In genomic region chr20:9458075-9458818, GRCh38 we compare ENCODE assay signal across 11 cellular contexts. TPM values are rescaled to one million over a fixed set of nuclear protein-coding genes. Genes with fewer than 3 reads are reported as not detected.
DNase-seq lines count a peak whose midpoint lies in the region; ATAC-seq, FAIRE-seq and TF ChIP-seq lines count a peak whose summit lies in the region.
"Had no signal": no experiment of that assay in that cellular context is flagged by ENCODE, and none has a peak within 500 bp of the region (broad histone marks: within the 10 kb centered on the region; RNA-seq: fewer than 3 reads in every experiment).

No MANE protein-coding gene starts in this region.

- intact Hi-C loops in endothelial cell of umbilical vein (cut with micrococcal nuclease) = loop anchor here (1.0 kb wide), 2 partner anchors 50 to 152 kb away; no protein-coding TSS in a partner anchor

- H3K36me3 ChIP-seq in ACC112 (ENCODE audit: insufficient read depth, low read length) (no peaks in the 10 kb centered on the region), endothelial cell of umbilical vein (ENCODE audit: control insufficient read depth in 2 of 2, extremely low read depth in 1 of 2, insufficient read depth in 2 of 2, low read length in 2 of 2) (no peaks in the 10 kb centered on the region)
- H3K36me3 ChIP-seq: pancreas had no signal

- peaks cover 43% of the 10 kb centered on the region for H3K4me1 ChIP-seq in ACC112 (ENCODE audit: control insufficient read depth, insufficient read depth, low read length, unreplicated experiment)
- peaks cover 13% of the 10 kb centered on the region for H3K4me1 ChIP-seq in endothelial cell of umbilical vein (ENCODE audit: control insufficient read depth, extremely low read depth, insufficient read depth, low read length)
- H3K4me1 ChIP-seq: pancreas had no signal

- peak; percentile 22 to 36 for TF ChIP-seq CTCF in endothelial cell of umbilical vein (IDR thresholded peaks at IDR 0.05; ENCODE audit: extremely low read depth in 1 of 2, insufficient read depth in 1 of 2, low read depth in 1 of 2, low read length in 2 of 2)

- no peaks in the 10 kb centered on the region for H3K9me1 ChIP-seq in endothelial cell of umbilical vein (replicated peaks; ENCODE audit: control insufficient read depth, extremely low read depth, insufficient read depth, low read length)

- no peak overlapping the region for H3K4me2 ChIP-seq in endothelial cell of umbilical vein (ENCODE audit: insufficient read depth, low read length)

- no peak overlapping the region for H3K9ac ChIP-seq in endothelial cell of umbilical vein (replicated peaks; ENCODE audit: extremely low read depth, insufficient read depth, low read length)

- FAIRE-seq in endothelial cell of umbilical vein (lab: Jason Lieb, UNC) = no peak
- FAIRE-seq: pancreas had no signal

- ATAC-seq in GM19468 (IDR thresholded peaks at IDR 0.05; ENCODE audit: extremely low read depth, unreplicated experiment) (peak; percentile 71), GM19351 (IDR thresholded peaks at IDR 0.05; ENCODE audit: unreplicated experiment) (no peak), HG03095 (IDR thresholded peaks at IDR 0.05; ENCODE audit: unreplicated experiment) (no peak)

- dilution Hi-C loops in endothelial cell of umbilical vein (cut with MboI; ENCODE audit: extremely low pct_ligation_motif_present, low sequenced_read_pairs) = no loop called here

- BruUV-seq in endothelial cell of umbilical vein (replicated peaks; lab: Mats Ljungman, UMichigan) = no TSS peak

- no peaks in the 10 kb centered on the region for H3K27me3 ChIP-seq in ACC112 (ENCODE audit: insufficient read depth, low read length)
- no peaks in the 10 kb centered on the region for H3K27me3 ChIP-seq in endothelial cell of umbilical vein (ENCODE audit: control insufficient read depth in 2 of 2, insufficient read depth in 2 of 2, low read length in 2 of 2)
- H3K27me3 ChIP-seq: pancreas had no signal

- CTCF ChIA-PET in endothelial cell of umbilical vein (lab: Charles Lee) = interaction anchor here (0.6 to 5.4 kb wide), 9 partner anchors 9 to 159 kb away, joined by 3 to 64 read pairs (median 6); no protein-coding TSS in a partner anchor

- no peaks in the 10 kb centered on the region for H4K20me1 ChIP-seq in endothelial cell of umbilical vein (replicated peaks; ENCODE audit: control insufficient read depth, extremely low read depth, insufficient read depth, low read length)

- no peaks in the 10 kb centered on the region for H3K9me3 ChIP-seq in endothelial cell of umbilical vein (replicated peaks; ENCODE audit: control insufficient read depth, insufficient read depth, low read length)
- H3K9me3 ChIP-seq: pancreas had no signal

- H2AFZ ChIP-seq in ACC112 (ENCODE audit: low read length, unreplicated experiment) (no peak overlapping the region), endothelial cell of umbilical vein (ENCODE audit: low read depth, low read length) (no peak overlapping the region)

- no peak for TF ChIP-seq POLR2A in endothelial cell of umbilical vein (IDR thresholded peaks at IDR 0.05; ENCODE audit: low read depth, low read length)

- H3K4me3 ChIP-seq in ACC112 (ENCODE audit: low read depth, low read length) (no peak overlapping the region), endothelial cell of umbilical vein (replicated peaks in 1 of 3; ENCODE audit: insufficient read depth in 1 of 3, low read depth in 1 of 3, low read length in 3 of 3) (no peak overlapping the region)
- H3K4me3 ChIP-seq: pancreas had no signal

- DNase-seq in MV-4-11 (lab: John Stamatoyannopoulos, UW) (peak; percentile 95), endothelial cell of umbilical vein (ENCODE audit: low read depth, low spot score) (no peak), glomerular visceral epithelial cell (ENCODE audit: extremely low spot score) (no peak), hypothalamus (lab: John Stamatoyannopoulos, UW) (no peak)
- DNase-seq: activated naive CD8-positive, alpha-beta T cell treated with anti-CD3 and anti-CD28 coated beads, Interleukin-2, amount 10 ng/mL, durations not matched to agents 7 days and 5 days; NCI-H774 had no signal

- POLR2A ChIA-PET in endothelial cell of umbilical vein (lab: Charles Lee) = no interaction called here

- H3K79me2 ChIP-seq in ACC112 (ENCODE audit: control insufficient read depth, insufficient read depth, low read length, unreplicated experiment) = no peaks in the 10 kb centered on the region
- no peaks in the 10 kb centered on the region for H3K79me2 ChIP-seq in endothelial cell of umbilical vein (ENCODE audit: control insufficient read depth, insufficient read depth, low read length)

- peak overlapping the region; percentile 8; the same call in 1 of the 2 replicates for H3K27ac ChIP-seq in ACC112 (ENCODE audit: low read depth, low read length)
- H3K27ac ChIP-seq in endothelial cell of umbilical vein (ENCODE audit: insufficient read depth, low read depth, low read length) = no peak overlapping the region
- H3K27ac ChIP-seq: pancreas had no signal

TF ChIP-seq in endothelial cell of umbilical vein, 7 proteins besides CTCF, POLR2A, EP300 and RAD21:
- TF ChIP-seq MAX (IDR thresholded peaks at IDR 0.05; ENCODE audit: insufficient read depth, insufficient read length) = no peak
- TF ChIP-seq GATA2 (IDR thresholded peaks at IDR 0.05; ENCODE audit: insufficient read depth, insufficient read length, low read depth, low read length) = no peak
- TF ChIP-seq FOS (IDR thresholded peaks at IDR 0.05; ENCODE audit: borderline replicate concordance, insufficient read depth, low read length) = no peak
- no peak for TF ChIP-seq JUN (IDR thresholded peaks at IDR 0.05; ENCODE audit: borderline replicate concordance, insufficient read depth, insufficient read length, low read depth)
- no peak for TF ChIP-seq EZH2 (IDR thresholded peaks at IDR 0.05; ENCODE audit: borderline replicate concordance, low read depth, low read length, severe bottlenecking)
- no peak for TF ChIP-seq MYC (IDR thresholded peaks at IDR 0.05; ENCODE audit: low read depth, low read length)
- TF ChIP-seq POLR2AphosphoS5 (IDR thresholded peaks at IDR 0.05; ENCODE audit: insufficient read depth, low read depth, low read length) = no peak

RNA-seq across cellular contexts. Expression of gene LAMP5, which starts 56.1 kb away (rescaled TPM):
- total RNA-seq in endothelial cell of umbilical vein = not detected in 2 replicates
- 0.10 TPM in 1 of 2 replicates, not detected in the other for polyA plus RNA-seq in endothelial cell of umbilical vein
- 0.09 and 0.10 TPM in 2 replicates for polyA plus RNA-seq in endothelial cell of umbilical vein (2011; cell fraction: cytosol; rRNA removed)
- not detected in 2 replicates for polyA plus RNA-seq in endothelial cell of umbilical vein (2011; cell fraction: nucleus; rRNA removed)
- not detected in 2 replicates for polyA plus RNA-seq in endothelial cell of umbilical vein (2012)
- polyA minus RNA-seq in endothelial cell of umbilical vein = not detected in 2 replicates
- polyA minus RNA-seq in endothelial cell of umbilical vein (2011; cell fraction: cytosol; rRNA and poly(A)+ RNA removed) = not detected
- polyA minus RNA-seq in endothelial cell of umbilical vein (2011; cell fraction: nucleus; rRNA and poly(A)+ RNA removed) = not detected in 2 replicates
- total RNA-seq: activated naive CD8-positive, alpha-beta T cell treated with anti-CD3 and anti-CD28 coated beads, Interleukin-2, amount 10 ng/mL, durations not matched to agents 7 days and 5 days had no signal
